Comparison of ENCODE assay signal across 16 cellular contexts in the genomic region with DNA sequence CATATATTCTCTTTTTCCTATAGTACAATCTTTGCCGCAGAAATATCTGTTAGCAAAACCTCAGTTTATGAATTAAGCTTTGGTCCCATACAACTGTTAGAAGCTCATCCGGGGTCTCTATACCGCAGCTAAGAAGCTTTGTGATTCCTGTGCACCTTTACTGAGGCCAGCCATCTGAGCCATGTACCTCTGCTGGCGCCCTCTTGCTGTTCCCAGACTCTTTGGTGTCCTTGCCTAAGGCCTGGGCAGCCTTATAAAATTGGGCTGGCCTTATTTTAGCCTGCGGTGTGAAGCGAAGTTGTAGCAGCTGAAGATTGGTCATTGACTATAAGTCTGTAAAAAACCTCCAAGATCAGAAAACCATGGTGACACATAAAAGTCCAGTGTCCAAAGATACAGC.
DNase-seq lines count a peak whose midpoint lies in the region; ATAC-seq and TF ChIP-seq lines count a peak whose summit lies in the region.
"Had no signal": no experiment of that assay in that cellular context is flagged by ENCODE, and none has a peak within 500 bp of the region (broad histone marks: within the 10 kb centered on the region; RNA-seq: fewer than 3 reads in every experiment).

No MANE protein-coding gene starts in this region.

- no peak for TF ChIP-seq RAD21 in HCT116 (IDR thresholded peaks at IDR 0.05; ENCODE audit: low read depth)

- H3K4me3 Mint-ChIP-seq in WTC11, result no peak overlapping the region
- no peak overlapping the region for H3K4me3 Mint-ChIP-seq in activated CD8-positive, alpha-beta memory T cell treated with anti-CD3 and anti-CD28 coated beads, Interleukin-2, amount 10 ng/mL, durations not matched to agents 7 days and 5 days
- H3K4me3 Mint-ChIP-seq: CD4-positive, alpha-beta memory T cell had no signal

- H3K4ac ChIP-seq in trophoblast cell (ENCODE audit: low read depth, low read length), result no peak overlapping the region

- no peak overlapping the region for H3K27ac Mint-ChIP-seq in WTC11
- no peak overlapping the region for H3K27ac Mint-ChIP-seq in activated CD8-positive, alpha-beta memory T cell treated with anti-CD3 and anti-CD28 coated beads, Interleukin-2, amount 10 ng/mL, durations not matched to agents 7 days and 5 days
- H3K27ac Mint-ChIP-seq: CD4-positive, alpha-beta memory T cell had no signal

- H2AK5ac ChIP-seq in trophoblast cell (ENCODE audit: low read length), result no peak overlapping the region

- no peak overlapping the region for H3K9ac ChIP-seq in HCT116 (ENCODE audit: low read length)
- H3K9ac ChIP-seq in trophoblast cell (ENCODE audit: low read length), result peak overlapping the region; percentile 40
- H3K9ac ChIP-seq: GM23248 had no signal

- H3K4me3 ChIP-seq in HCT116 (replicated peaks in 1 of 2; ENCODE audit: low read depth in 1 of 2, low read length in 2 of 2) (no peak overlapping the region), iPS DF 6.9 (ENCODE audit: low read length) (no peak overlapping the region), trophoblast cell (ENCODE audit: low read depth, low read length) (no peak overlapping the region), suprapubic skin (no peak overlapping the region)
- H3K4me3 ChIP-seq: A549, GM23248 had no signal

- H3K23ac ChIP-seq in trophoblast cell (ENCODE audit: low read length), result no peak overlapping the region

- H4K91ac ChIP-seq in trophoblast cell (ENCODE audit: low read depth, low read length), result no peak overlapping the region

- no TSS peak for BruUV-seq in HCT116 (replicated peaks; lab: Mats Ljungman, UMichigan)

- H2BK5ac ChIP-seq in trophoblast cell (ENCODE audit: low read depth, low read length, poor library complexity), result no peak overlapping the region

- CTCF ChIA-PET in HCT116 (lab: Charles Lee) (no interaction called here), WTC11 (lab: Charles Lee) (interaction anchor here (0.5 to 1.8 kb wide), 5 partner anchors 11 to 695 kb away, joined by 3 to 6 read pairs (median 3); no protein-coding TSS in a partner anchor)
- CTCF ChIA-PET in activated CD8-positive, alpha-beta memory T cell treated with anti-CD3 and anti-CD28 coated beads, Interleukin-2, amount 10 ng/mL, durations not matched to agents 7 days and 5 days (lab: Charles Lee), result no interaction called here

- no peak for TF ChIP-seq EP300 in suprapubic skin (IDR thresholded peaks at IDR 0.05)

- no peaks in the 10 kb centered on the region for H3K27me3 Mint-ChIP-seq in WTC11 (ENCODE audit: low read depth)
- no peaks in the 10 kb centered on the region for H3K27me3 Mint-ChIP-seq in activated CD8-positive, alpha-beta memory T cell treated with anti-CD3 and anti-CD28 coated beads, Interleukin-2, amount 10 ng/mL, durations not matched to agents 7 days and 5 days
- H3K27me3 Mint-ChIP-seq: CD4-positive, alpha-beta memory T cell had no signal

- H3K18ac ChIP-seq in trophoblast cell (ENCODE audit: low read length), result no peak overlapping the region

- no peaks in the 10 kb centered on the region for H3K4me1 Mint-ChIP-seq in WTC11
- H3K4me1 Mint-ChIP-seq in activated CD8-positive, alpha-beta memory T cell treated with anti-CD3 and anti-CD28 coated beads, Interleukin-2, amount 10 ng/mL, durations not matched to agents 7 days and 5 days, result no peaks in the 10 kb centered on the region
- H3K4me1 Mint-ChIP-seq: CD4-positive, alpha-beta memory T cell had no signal

- no CpG with 5 or more reads among the region's 6 CpGs for WGBS in iPS DF 6.9 (ENCODE audit: insufficient coverage, insufficient read length)
- no CpG with 5 or more reads among the region's 6 CpGs for WGBS in trophoblast cell (ENCODE audit: extremely low coverage, insufficient coverage, insufficient read length)
- 85% methylated on average over 6 of the region's 6 CpGs for WGBS in suprapubic skin

- POLR2A ChIA-PET in HCT116 (lab: Charles Lee) (interaction anchor here (1.5 kb wide), 1 partner anchor 10 kb away, joined by 3 read pairs; no protein-coding TSS in a partner anchor), WTC11 (lab: Charles Lee) (no interaction called here)

- H3K9me3 ChIP-seq in HCT116 (ENCODE audit: control insufficient read depth in 1 of 2, insufficient read depth in 1 of 2, low read depth in 1 of 2, low read length in 2 of 2), result no peaks in the 10 kb centered on the region
- no peaks in the 10 kb centered on the region for H3K9me3 ChIP-seq in iPS DF 6.9 (ENCODE audit: control insufficient read depth, insufficient read depth, low read length)
- H3K9me3 ChIP-seq in trophoblast cell (ENCODE audit: insufficient read depth, low read depth, low read length), result no peaks in the 10 kb centered on the region
- H3K9me3 ChIP-seq in suprapubic skin, result peaks cover 3% of the 10 kb centered on the region
- H3K9me3 ChIP-seq: BE2C had no signal

- peak in 2 of 3 experiments; percentile 16 to 31; a peak in 2 of 6 replicates for TF ChIP-seq CTCF in HCT116 (IDR thresholded peaks at IDR 0.05 in 2 of 3, conservative IDR thresholded peaks at IDR 0.05 in 1 of 3; ENCODE audit: borderline replicate concordance in 1 of 3, insufficient read depth in 1 of 3, low read depth in 2 of 3, low read length in 2 of 3)
- no peak for TF ChIP-seq CTCF in WTC11 (IDR thresholded peaks at IDR 0.05)
- TF ChIP-seq CTCF in suprapubic skin (IDR thresholded peaks at IDR 0.05), result no peak

- H3K27me3 ChIP-seq in HCT116 (ENCODE audit: insufficient read depth, low read length) (no peaks in the 10 kb centered on the region), iPS DF 6.9 (ENCODE audit: control insufficient read depth, insufficient read depth, low read length) (no peaks in the 10 kb centered on the region), trophoblast cell (ENCODE audit: insufficient read depth, low read length) (no peaks in the 10 kb centered on the region), suprapubic skin (no peaks in the 10 kb centered on the region)
- H3K27me3 ChIP-seq: BE2C had no signal

- DNase-seq in HCT116 (ENCODE audit: low read depth, low spot score) (no peak), WTC11 (ENCODE audit: low spot score) (peak; percentile 35), iPS DF 6.9 (ENCODE audit: low read depth, low spot score) (peak; percentile 13), trophoblast cell (no peak), DMS153 (lab: John Stamatoyannopoulos, UW) (no peak), suprapubic skin (ENCODE audit: low spot score in 2 of 2) (no peak), erythroblast (lab: John Stamatoyannopoulos, UW) (no peak)
- DNase-seq in activated CD8-positive, alpha-beta memory T cell treated with anti-CD3 and anti-CD28 coated beads, Interleukin-2, amount 10 ng/mL, durations not matched to agents 7 days and 5 days, result no peak
- DNase-seq: BE2C; CD4-positive, alpha-beta memory T cell; DMS79 treated with DMSO at 0.1 percent for 48 hours; EL; GM23248; HCEC 1CT had no signal

- H3K4me2 ChIP-seq in HCT116 (ENCODE audit: low read length), result no peak overlapping the region
- no peak overlapping the region for H3K4me2 ChIP-seq in trophoblast cell (ENCODE audit: low read length)
- H3K4me2 ChIP-seq: A549 had no signal

- no peaks in the 10 kb centered on the region for H3K79me1 ChIP-seq in trophoblast cell (ENCODE audit: low read length)

- H3K36me3 ChIP-seq in HCT116 (ENCODE audit: control insufficient read depth in 1 of 2, insufficient read depth in 2 of 2, low read length in 2 of 2) (no peaks in the 10 kb centered on the region), iPS DF 6.9 (ENCODE audit: control insufficient read depth, insufficient read depth, low read length) (no peaks in the 10 kb centered on the region), trophoblast cell (ENCODE audit: control insufficient read depth in 1 of 2, insufficient read depth in 2 of 2, low read length in 2 of 2) (no peaks in the 10 kb centered on the region), suprapubic skin (no peaks in the 10 kb centered on the region)
- H3K36me3 ChIP-seq: BE2C had no signal

- H2AFZ ChIP-seq in HCT116 (ENCODE audit: low read depth, low read length, poor library complexity, severe bottlenecking) (no peak overlapping the region), trophoblast cell (ENCODE audit: insufficient read depth, low read length, poor library complexity) (no peak overlapping the region)
- H2AFZ ChIP-seq: GM23248 had no signal

- no peaks in the 10 kb centered on the region for H4K20me1 ChIP-seq in HCT116 (ENCODE audit: insufficient read depth)

- ATAC-seq in HCT116 (0 out of 2 replicates have a peak, but pooled peaks have one; percentile 53), WTC11 (peak; percentile 98)
- no peak for ATAC-seq in activated CD8-positive, alpha-beta memory T cell treated with anti-CD3 and anti-CD28 coated beads, Interleukin-2, amount 10 ng/mL, durations not matched to agents 7 days and 5 days
- ATAC-seq: A549 had no signal

- H2BK12ac ChIP-seq in trophoblast cell (ENCODE audit: low read length), result no peak overlapping the region

- H2BK120ac ChIP-seq in trophoblast cell (ENCODE audit: insufficient read depth, low read length, poor library complexity), result no peak overlapping the region

- no peaks in the 10 kb centered on the region for H3K9me2 ChIP-seq in HCT116 (ENCODE audit: insufficient read depth)

- TF ChIP-seq POLR2A in HCT116 (IDR thresholded peaks at IDR 0.05; ENCODE audit: borderline replicate concordance, extremely low read depth, insufficient read depth, insufficient read length) (no peak), suprapubic skin (IDR thresholded peaks at IDR 0.05) (no peak), erythroblast (IDR thresholded peaks at IDR 0.05; ENCODE audit: low read length) (no peak)

- peaks cover 17% of the 10 kb centered on the region for H3K9me3 Mint-ChIP-seq in WTC11
- H3K9me3 Mint-ChIP-seq in activated CD8-positive, alpha-beta memory T cell treated with anti-CD3 and anti-CD28 coated beads, Interleukin-2, amount 10 ng/mL, durations not matched to agents 7 days and 5 days (ENCODE audit: low read depth), result peaks cover 7% of the 10 kb centered on the region

- H3K14ac ChIP-seq in trophoblast cell (ENCODE audit: low read length), result no peak overlapping the region

- RAD21 ChIA-PET in HCT116 (lab: Charles Lee; ENCODE audit: low non-redundant PET in 1 of 2, low total read pairs in 2 of 2, uncharacterized antibody in 2 of 2, unreplicated experiment in 2 of 2), result no interaction called here

- no peak overlapping the region for H4K8ac ChIP-seq in trophoblast cell (ENCODE audit: low read depth, low read length)

- peaks cover 6% of the 10 kb centered on the region for H3K36me3 Mint-ChIP-seq in WTC11
- peaks cover 2% of the 10 kb centered on the region for H3K36me3 Mint-ChIP-seq in activated CD8-positive, alpha-beta memory T cell treated with anti-CD3 and anti-CD28 coated beads, Interleukin-2, amount 10 ng/mL, durations not matched to agents 7 days and 5 days
- H3K36me3 Mint-ChIP-seq: CD4-positive, alpha-beta memory T cell had no signal

- H3K79me2 ChIP-seq in HCT116 (ENCODE audit: insufficient read depth, low read length) (no peaks in the 10 kb centered on the region), trophoblast cell (ENCODE audit: control insufficient read depth, insufficient read depth, low read length, poor library complexity) (no peaks in the 10 kb centered on the region)

- H3K27ac ChIP-seq in HCT116 (ENCODE audit: low read depth, low read length), result no peak overlapping the region
- H3K27ac ChIP-seq in iPS DF 6.9 (ENCODE audit: low read length), result no peak overlapping the region
- no peak overlapping the region for H3K27ac ChIP-seq in trophoblast cell (ENCODE audit: low read depth, low read length)
- H3K27ac ChIP-seq in suprapubic skin, result no peak overlapping the region
- H3K27ac ChIP-seq: A549, C4-2B, GM23248 had no signal

- H3K4me1 ChIP-seq in HCT116 (ENCODE audit: control insufficient read depth in 1 of 2, insufficient read depth in 2 of 2, low read length in 2 of 2) (no peaks in the 10 kb centered on the region), iPS DF 6.9 (ENCODE audit: control insufficient read depth, insufficient read depth, low read length) (no peaks in the 10 kb centered on the region), trophoblast cell (ENCODE audit: control insufficient read depth in 1 of 2, insufficient read depth in 2 of 2, low read length in 2 of 2) (no peaks in the 10 kb centered on the region), suprapubic skin (no peaks in the 10 kb centered on the region)
- H3K4me1 ChIP-seq: A549, BE2C had no signal

- intact Hi-C loops in HCT116 (cut with micrococcal nuclease), result no loop called here

- H4K12ac ChIP-seq in trophoblast cell (ENCODE audit: low read depth, low read length), result no peak overlapping the region

Comparison
In these comparisons a context has a peak if more than half of its experiments do, and no peak if none do; other contexts are left out.
1. DNase-seq: peak in WTC11 (single experiment) and iPS DF 6.9 (single experiment); none in HCT116 (single experiment), trophoblast cell (0 of 2), DMS153 (single experiment), suprapubic skin (0 of 2), activated CD8-positive, alpha-beta memory T cell treated with anti-CD3 and anti-CD28 coated beads, Interleukin-2, amount 10 ng/mL, durations not matched to agents 7 days and 5 days (single experiment) and erythroblast (0 of 2).
2. CTCF ChIP-seq: peak in HCT116 (2 of 3); none in WTC11 (single experiment) and suprapubic skin (0 of 2).